In the genomic region with DNA sequence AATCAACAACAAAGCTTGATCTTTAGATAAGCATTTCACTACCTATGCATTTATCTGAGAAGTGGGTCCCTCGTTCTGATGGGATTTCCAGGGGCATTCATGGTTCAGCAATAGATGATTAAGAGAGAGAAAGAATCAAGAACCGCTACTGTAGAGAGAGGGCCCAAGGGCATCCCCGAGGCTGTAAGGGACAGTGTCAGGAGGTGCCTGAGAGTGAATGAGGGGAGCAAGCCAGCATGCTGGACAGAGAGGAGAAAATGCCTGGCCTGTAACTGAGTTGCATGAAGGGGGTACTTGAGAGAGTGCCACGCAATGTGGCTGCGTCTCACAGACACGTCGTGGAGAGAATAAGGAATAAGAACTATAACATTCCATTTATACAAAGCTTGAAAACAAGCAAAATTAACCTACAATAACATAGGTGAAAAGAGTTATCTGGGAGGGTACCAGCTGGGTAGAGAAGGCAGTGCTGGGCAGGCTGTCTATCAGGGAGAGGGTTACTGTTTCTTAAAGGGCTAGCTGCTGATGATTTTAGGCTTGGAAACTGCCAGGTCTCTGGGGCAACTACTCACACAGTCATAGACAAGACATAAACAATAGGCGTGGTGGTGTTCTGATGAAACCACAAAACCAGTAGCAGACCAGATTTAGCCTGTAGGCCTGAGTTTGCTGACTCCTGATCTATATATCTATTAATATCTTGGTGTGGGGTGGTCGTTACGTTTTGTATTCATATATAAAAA, we compare ENCODE assay signal across 11 cellular contexts.
DNase-seq lines count a peak whose midpoint lies in the region; ATAC-seq and TF ChIP-seq lines count a peak whose summit lies in the region.
"Had no signal": no experiment of that assay in that cellular context is flagged by ENCODE, and none has a peak within 500 bp of the region (broad histone marks: within the 10 kb centered on the region; RNA-seq: fewer than 3 reads in every experiment).

No MANE protein-coding gene starts in this region.

- TF ChIP-seq CTCF in GM13976 (IDR thresholded peaks at IDR 0.05; ENCODE audit: borderline replicate concordance, control extremely low read depth, extremely low read depth, insufficient read depth, missing control alignments) (no peak), SK-N-SH (IDR thresholded peaks at IDR 0.05) (no peak), spleen (IDR thresholded peaks at IDR 0.05 in 8 of 11, conservative IDR thresholded peaks at IDR 0.05 in 3 of 11) (no peak)

- no peaks in the 10 kb centered on the region for H3K9me2 ChIP-seq in SK-N-SH

- peaks cover 48% of the 10 kb centered on the region for H3K4me1 ChIP-seq in ACC112 (ENCODE audit: control insufficient read depth, insufficient read depth, low read length, unreplicated experiment)
- no peaks in the 10 kb centered on the region; a peak in 1 of 4 replicates for H3K4me1 ChIP-seq in SK-N-SH (ENCODE audit: control insufficient read depth in 1 of 2, insufficient read depth in 2 of 2, low read depth in 1 of 2, low read length in 1 of 2)
- peaks cover 0 to 27% (median 11%) of the 10 kb centered on the region in 6 donors for H3K4me1 ChIP-seq in spleen
- H3K4me1 ChIP-seq: SJCRH30 had no signal

- H3K27me3 ChIP-seq in ACC112 (ENCODE audit: insufficient read depth, low read length) (no peaks in the 10 kb centered on the region), SK-N-SH (ENCODE audit: insufficient read depth) (no peaks in the 10 kb centered on the region), spleen (replicated peaks in 1 of 7) (no peaks in the 10 kb centered on the region)
- H3K27me3 ChIP-seq: SJCRH30 had no signal

- H4K20me1 ChIP-seq in SK-N-SH (ENCODE audit: insufficient read depth) = no peaks in the 10 kb centered on the region

- POLR2A ChIA-PET in SK-N-SH (lab: Yijun Ruan, JAX) = no interaction called here

- H3K9me3 ChIP-seq in SK-N-SH = no peaks in the 10 kb centered on the region
- H3K9me3 ChIP-seq in spleen = no peaks in the 10 kb centered on the region
- H3K9me3 ChIP-seq: SJCRH30 had no signal

- WGBS in SK-N-SH (ENCODE audit: low lambda C conversion rate) = 48% methylated on average over 10 of the region's 10 CpGs
- 71 to 82% (median 78%) methylated on average over 10 of the region's 10 CpGs for WGBS in spleen, 5 donors

- no peak overlapping the region for H3K4me3 Mint-ChIP-seq in T-helper 1 cell treated with Interleukin-12 subunit alpha and Interleukin-12 subunit beta and Interleukin-4 antibody, amounts not matched to agents 30 μg/mL and 1 μg/mL, for 36 hours
- H3K4me3 Mint-ChIP-seq: dendritic cell treated with granulocyte-macrophage colony-stimulating factor and Interleukin-4, amounts not matched to agents 40 ng/mL and 50 ng/mL, for 4 days; nephron progenitor cell had no signal

- CTCF ChIA-PET in SK-N-SH (lab: Yijun Ruan, JAX) = interaction anchor here (1.4 kb wide), 1 partner anchor 19 kb away, joined by 4 read pairs; no protein-coding TSS in a partner anchor

- TF ChIP-seq RAD21 in SK-N-SH (IDR thresholded peaks at IDR 0.05; ENCODE audit: low read length) = no peak

- H3K36me3 ChIP-seq in ACC112 (ENCODE audit: insufficient read depth, low read length) = no peaks in the 10 kb centered on the region
- no peaks in the 10 kb centered on the region for H3K36me3 ChIP-seq in SK-N-SH (replicated peaks in 1 of 2; ENCODE audit: control insufficient read depth in 1 of 2, insufficient read depth in 2 of 2, low read length in 1 of 2)
- H3K36me3 ChIP-seq in spleen = no peaks in the 10 kb centered on the region
- H3K36me3 ChIP-seq: SJCRH30 had no signal

- in situ Hi-C loops in GM13976 (cut with MboI; ENCODE audit: low sequenced_read_pairs, unreplicated experiment) = no loop called here

- H3K27ac Mint-ChIP-seq in T-helper 1 cell treated with Interleukin-12 subunit alpha and Interleukin-12 subunit beta and Interleukin-4 antibody, amounts not matched to agents 30 μg/mL and 1 μg/mL, for 36 hours = peak overlapping the region; percentile 71
- H3K27ac Mint-ChIP-seq: dendritic cell treated with granulocyte-macrophage colony-stimulating factor and Interleukin-4, amounts not matched to agents 40 ng/mL and 50 ng/mL, for 4 days; nephron progenitor cell had no signal

- H3K36me3 Mint-ChIP-seq in T-helper 1 cell treated with Interleukin-12 subunit alpha and Interleukin-12 subunit beta and Interleukin-4 antibody, amounts not matched to agents 30 μg/mL and 1 μg/mL, for 36 hours (ENCODE audit: low read depth) = peaks cover 1% of the 10 kb centered on the region

- peaks cover 43% of the 10 kb centered on the region for H3K4me1 Mint-ChIP-seq in T-helper 1 cell treated with Interleukin-12 subunit alpha and Interleukin-12 subunit beta and Interleukin-4 antibody, amounts not matched to agents 30 μg/mL and 1 μg/mL, for 36 hours (ENCODE audit: low read depth)

- H3K4me2 ChIP-seq in SK-N-SH = no peak overlapping the region

- no peak for TF ChIP-seq EP300 in SK-N-SH (IDR thresholded peaks at IDR 0.05; ENCODE audit: borderline replicate concordance in 1 of 2, low read depth in 1 of 2, low read length in 1 of 2)

- TF ChIP-seq POLR2A in GM18505 (IDR thresholded peaks at IDR 0.05; ENCODE audit: borderline replicate concordance, extremely low read depth, insufficient read depth, insufficient read length) = no peak
- TF ChIP-seq POLR2A in spleen (IDR thresholded peaks at IDR 0.05) = no peak

- ATAC-seq in GM18505 (IDR thresholded peaks at IDR 0.05; ENCODE audit: unreplicated experiment) (no peak), SK-N-SH treated with all-trans-retinoic acid at 6 μM for 48 hours (no peak)

- H3K9me3 Mint-ChIP-seq in T-helper 1 cell treated with Interleukin-12 subunit alpha and Interleukin-12 subunit beta and Interleukin-4 antibody, amounts not matched to agents 30 μg/mL and 1 μg/mL, for 36 hours = no peaks in the 10 kb centered on the region
- H3K9me3 Mint-ChIP-seq: dendritic cell treated with granulocyte-macrophage colony-stimulating factor and Interleukin-4, amounts not matched to agents 40 ng/mL and 50 ng/mL, for 4 days; nephron progenitor cell had no signal

- DNase-seq in GM13976 (ENCODE audit: low spot score) = peak; percentile 23
- peak; percentile 68 for DNase-seq in fibroblast of the conjunctiva (ENCODE audit: low read depth)
- DNase-seq in SK-N-SH = no peak
- no peak for DNase-seq in spleen
- DNase-seq: nephron progenitor cell, SJCRH30 had no signal

- no peak overlapping the region for H3K4me3 ChIP-seq in ACC112 (ENCODE audit: low read depth, low read length)
- H3K4me3 ChIP-seq in SK-N-SH (ENCODE audit: low read depth in 2 of 2, low read length in 1 of 2) = no peak overlapping the region
- H3K4me3 ChIP-seq in spleen = no peak overlapping the region
- H3K4me3 ChIP-seq: SJCRH30 had no signal

- no peak overlapping the region for H3K9ac ChIP-seq in SK-N-SH

- intact Hi-C loops in spleen (cut with DNase I; ENCODE audit: low total_unique reads) = no loop called here

- H3K27me3 Mint-ChIP-seq in T-helper 1 cell treated with Interleukin-12 subunit alpha and Interleukin-12 subunit beta and Interleukin-4 antibody, amounts not matched to agents 30 μg/mL and 1 μg/mL, for 36 hours (ENCODE audit: low read depth) = no peaks in the 10 kb centered on the region

- no peaks in the 10 kb centered on the region for H3F3A ChIP-seq in SK-N-SH (replicated peaks; ENCODE audit: insufficient read depth)

- H3K27ac ChIP-seq in ACC112 (ENCODE audit: low read depth, low read length) (peak overlapping the region; percentile 89), SK-N-SH (ENCODE audit: low read depth in 2 of 2, low read length in 1 of 2) (no peak overlapping the region), spleen (no peak overlapping the region)
- H3K27ac ChIP-seq: SJCRH30 had no signal

- H3K79me2 ChIP-seq in ACC112 (ENCODE audit: control insufficient read depth, insufficient read depth, low read length, unreplicated experiment) = no peaks in the 10 kb centered on the region
- H3K79me2 ChIP-seq in SK-N-SH (ENCODE audit: insufficient read depth) = no peaks in the 10 kb centered on the region

- H2AFZ ChIP-seq in ACC112 (ENCODE audit: low read length, unreplicated experiment) (no peak overlapping the region), SK-N-SH (ENCODE audit: low read depth) (no peak overlapping the region)

TF ChIP-seq in SK-N-SH, 30 proteins besides CTCF, POLR2A, EP300 and RAD21 (continues in another document):
- TF ChIP-seq MXI1 (IDR thresholded peaks at IDR 0.05; ENCODE audit: low read depth, low read length) = no peak
- no peak for TF ChIP-seq EZH2phosphoT487 (IDR thresholded peaks at IDR 0.05; ENCODE audit: borderline replicate concordance, low read depth)
- TF ChIP-seq SIN3A (IDR thresholded peaks at IDR 0.05; ENCODE audit: borderline replicate concordance, low read depth, low read length) = no peak
- no peak for TF ChIP-seq SMC3 (IDR thresholded peaks at IDR 0.05; ENCODE audit: low read depth, low read length)
- TF ChIP-seq, protein P1, sequence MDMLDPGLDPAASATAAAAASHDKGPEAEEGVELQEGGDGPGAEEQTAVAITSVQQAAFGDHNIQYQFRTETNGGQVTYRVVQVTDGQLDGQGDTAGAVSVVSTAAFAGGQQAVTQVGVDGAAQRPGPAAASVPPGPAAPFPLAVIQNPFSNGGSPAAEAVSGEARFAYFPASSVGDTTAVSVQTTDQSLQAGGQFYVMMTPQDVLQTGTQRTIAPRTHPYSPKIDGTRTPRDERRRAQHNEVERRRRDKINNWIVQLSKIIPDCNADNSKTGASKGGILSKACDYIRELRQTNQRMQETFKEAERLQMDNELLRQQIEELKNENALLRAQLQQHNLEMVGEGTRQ (IDR thresholded peaks at IDR 0.05; ENCODE audit: borderline replicate concordance, low read depth, low read length) = no peak

TF ChIP-seq in SK-N-SH treated with all-trans-retinoic acid at 6 μM for 48 hours, 23 proteins besides CTCF, POLR2A, EP300 and RAD21 (continues in another document):
- TF ChIP-seq TSHZ2 (CRISPR knock-in tag; IDR thresholded peaks at IDR 0.05) = no peak

Comparison
In these comparisons a context has a peak if more than half of its experiments do, and no peak if none do; other contexts are left out.
1. DNase-seq: peak in GM13976 (single experiment) and fibroblast of the conjunctiva (single experiment); none in SK-N-SH (single experiment) and spleen (single experiment).